ENCODE assay signal across 8 cellular contexts in genomic region chr5:180873628-180874520, GRCh38. TPM values are rescaled to one million over a fixed set of nuclear protein-coding genes. Genes with fewer than 3 reads are reported as not detected.
DNase-seq lines count a peak whose midpoint lies in the region; FAIRE-seq and TF ChIP-seq lines count a peak whose summit lies in the region.

No MANE protein-coding gene starts in this region.

- FAIRE-seq in D721Med (lab: Jason Lieb, UNC): no peak

- H3K27me3 ChIP-seq in breast epithelium (no peaks in the 10 kb centered on the region), suprapubic skin (no peaks in the 10 kb centered on the region), prostate gland (replicated peaks; ENCODE audit: insufficient read depth) (no peaks in the 10 kb centered on the region)

- no peak overlapping the region for H3K4me3 Mint-ChIP-seq in MCF 10A (ENCODE audit: unreplicated experiment)

- H3K36me3 ChIP-seq in breast epithelium (no peaks in the 10 kb centered on the region), suprapubic skin (no peaks in the 10 kb centered on the region), prostate gland (no peaks in the 10 kb centered on the region)

- TF ChIP-seq POLR2A in breast epithelium (IDR thresholded peaks at IDR 0.05) (no peak), suprapubic skin (IDR thresholded peaks at IDR 0.05) (no peak), prostate gland (IDR thresholded peaks at IDR 0.05) (no peak)

- intact Hi-C loops in MCF 10A (cut with micrococcal nuclease): no loop called here
- intact Hi-C loops in breast epithelium (cut with DNase I; ENCODE audit: low total_unique reads): no loop called here
- intact Hi-C loops in prostate gland (cut with DNase I): no loop called here

- no peak overlapping the region for H3K27ac Mint-ChIP-seq in MCF 10A (ENCODE audit: low read depth, unreplicated experiment)

- CTCF ChIA-PET in MCF 10A (lab: Yijun Ruan, JAX): interaction anchor here (0.8 kb wide), 1 partner anchor 14 kb away, joined by 7 read pairs; no protein-coding TSS in a partner anchor

- 63% methylated on average over 13 of the region's 13 CpGs for WGBS in suprapubic skin
- 65% methylated on average over 13 of the region's 13 CpGs for whole genome bisulfite sequencing in prostate gland

- no peak for TF ChIP-seq CTCF in MCF 10A (IDR thresholded peaks at IDR 0.05; ENCODE audit: unreplicated experiment)
- no peak for TF ChIP-seq CTCF in breast epithelium (IDR thresholded peaks at IDR 0.05)
- no peak for TF ChIP-seq CTCF in epithelial cell of esophagus (IDR thresholded peaks at IDR 0.05; ENCODE audit: insufficient read depth, low read depth, low read length, missing control alignments)
- TF ChIP-seq CTCF in suprapubic skin (IDR thresholded peaks at IDR 0.05): no peak
- TF ChIP-seq CTCF in prostate gland (IDR thresholded peaks at IDR 0.05): no peak
- no peak for TF ChIP-seq CTCF in D721Med (IDR thresholded peaks at IDR 0.05; ENCODE audit: insufficient read depth, missing control alignments)

- H3K27ac ChIP-seq in breast epithelium (no peak overlapping the region), suprapubic skin (peak overlapping the region; percentile 42), prostate gland (no peak overlapping the region)

- no peaks in the 10 kb centered on the region for H3K36me3 Mint-ChIP-seq in MCF 10A (ENCODE audit: insufficient read depth, unreplicated experiment)

- H3K9me3 ChIP-seq in breast epithelium: no peaks in the 10 kb centered on the region
- H3K9me3 ChIP-seq in suprapubic skin: no peaks in the 10 kb centered on the region
- no peaks in the 10 kb centered on the region for H3K9me3 ChIP-seq in prostate gland

- H3K27me3 Mint-ChIP-seq in MCF 10A (ENCODE audit: insufficient read depth, unreplicated experiment): no peaks in the 10 kb centered on the region

- POLR2A ChIA-PET in MCF 10A (lab: Yijun Ruan, JAX): interaction anchor here (0.7 to 0.8 kb wide), 2 partner anchors 15 to 234 kb away, joined by 3 read pairs; no protein-coding TSS in a partner anchor

- peaks cover 26% of the 10 kb centered on the region for H3K4me1 Mint-ChIP-seq in MCF 10A (ENCODE audit: insufficient read depth, unreplicated experiment)

- DNase-seq in MCF 10A (ENCODE audit: unreplicated experiment): peak; percentile 50
- no peak for DNase-seq in breast epithelium (ENCODE audit: low spot score in 2 of 2)
- DNase-seq in OCI-M1 (lab: John Stamatoyannopoulos, UW): peak; percentile 83
- peak; percentile 29 for DNase-seq in epithelial cell of esophagus (ENCODE audit: low read depth)
- no peak for DNase-seq in suprapubic skin (ENCODE audit: low spot score in 2 of 2)
- no peak for DNase-seq in iPS-NIHi7 (ENCODE audit: extremely low spot score)
- DNase-seq in prostate gland (ENCODE audit: low spot score): no peak
- DNase-seq in D721Med (ENCODE audit: insufficient read length, low spot score): no peak

- H3K4me3 ChIP-seq in breast epithelium (no peak overlapping the region), epithelial cell of esophagus (ENCODE audit: low read length) (no peak overlapping the region), suprapubic skin (no peak overlapping the region), prostate gland (no peak overlapping the region)

- no TSS peak for BruUV-seq in MCF 10A (replicated peaks; lab: Mats Ljungman, UMichigan)

- no peak for TF ChIP-seq EP300 in suprapubic skin (IDR thresholded peaks at IDR 0.05)

- no peaks in the 10 kb centered on the region for H3K4me1 ChIP-seq in breast epithelium
- H3K4me1 ChIP-seq in suprapubic skin: peaks cover 21% of the 10 kb centered on the region
- H3K4me1 ChIP-seq in prostate gland (replicated peaks): peaks cover 4% of the 10 kb centered on the region

- no peaks in the 10 kb centered on the region for H3K9me3 Mint-ChIP-seq in MCF 10A (ENCODE audit: unreplicated experiment)

RNA-seq across cellular contexts. Expression of gene ZFP62, which starts 12.8 kb away (rescaled TPM):
- 31.2 and 36.9 TPM in 2 replicates for total RNA-seq in MCF 10A (2022)
- 10 to 100 TPM; 18.6 to 49.6 (median 35.4) TPM for total RNA-seq in breast epithelium
- 10 to 100 TPM; 35.5 to 41.1 (median 39.1) TPM for total RNA-seq in suprapubic skin
- total RNA-seq in prostate gland: 10 to 100 TPM; 24.5 to 28.1 TPM

RNA-seq across cellular contexts. Expression of gene BTNL8, which starts 25.1 kb away (rescaled TPM):
- total RNA-seq in MCF 10A (2022) (not detected in 2 replicates), breast epithelium (under 1 TPM in 2 of 3 donors, not detected in 1; 0.15 to 0.16 TPM), suprapubic skin (under 1 TPM in 2 of 4 donors, not detected in 2; 0.51 to 0.79 TPM), prostate gland (1 to 10 TPM in 1 of 2 donors, under 1 TPM in 1; 0.14 to 8.3 TPM)

Comparison
In these comparisons a context has a peak if more than half of its experiments do, and no peak if none do; other contexts are left out.
1. DNase-seq: peak in MCF 10A (single experiment), OCI-M1 (single experiment) and epithelial cell of esophagus (single experiment); none in breast epithelium (0 of 2), suprapubic skin (0 of 2), iPS-NIHi7 (single experiment), prostate gland (single experiment) and D721Med (single experiment).